In genomic region chr11:19553683-19554333, GRCh38 we compare ENCODE assay signal across 8 cellular contexts.
DNase-seq lines count a peak whose midpoint lies in the region; ATAC-seq and TF ChIP-seq lines count a peak whose summit lies in the region.

No MANE protein-coding gene starts in this region.

- H3K9me3 Mint-ChIP-seq in chondrocyte (ENCODE audit: low read depth), result no peaks in the 10 kb centered on the region

- peak; percentile 59 for DNase-seq in GM10266 (ENCODE audit: extremely low spot score)
- DNase-seq in NCI-H2196 (lab: John Stamatoyannopoulos, UW; ENCODE audit: unreplicated experiment), result peak; percentile 88
- DNase-seq in activated CD4-positive, alpha-beta T cell treated with anti-CD3 and anti-CD28 coated beads for 1 hour, result peak; percentile 39
- DNase-seq in chondrocyte (ENCODE audit: low spot score), result no peak
- peak; percentile 23 to 49 (median 31) for DNase-seq in stimulated activated CD4-positive, alpha-beta T cell treated with anti-CD3 and anti-CD28 coated beads, TNF-alpha, amount 100 ng/mL, for 4 hours (ENCODE audit: low read depth in 3 of 3)

- H3K4me3 ChIP-seq in liver (ENCODE audit: low read depth in 1 of 3, low read length in 3 of 3), result no peak overlapping the region

- peak; percentile 87 for TF ChIP-seq CTCF in GM10266 (IDR thresholded peaks at IDR 0.05; ENCODE audit: control insufficient read depth, insufficient read depth, low read depth, missing control alignments)
- peak; percentile 97 for TF ChIP-seq CTCF in chondrocyte (IDR thresholded peaks at IDR 0.05)
- TF ChIP-seq CTCF in liver (IDR thresholded peaks at IDR 0.05; ENCODE audit: low read depth, low read length, missing input control), result peak; percentile 90

- no peak overlapping the region for H3K27ac Mint-ChIP-seq in chondrocyte (ENCODE audit: unreplicated experiment)

- no peaks in the 10 kb centered on the region for H3K27me3 ChIP-seq in liver (ENCODE audit: control insufficient read depth in 4 of 4, insufficient read depth in 4 of 4, low read length in 3 of 4)

- WGBS in liver, result 35% methylated on average over 8 of the region's 8 CpGs

- no peak overlapping the region for H3K27ac ChIP-seq in liver (ENCODE audit: low read depth in 1 of 2, low read length in 2 of 2)

- H3K4me1 ChIP-seq in liver (ENCODE audit: control insufficient read depth in 4 of 4, insufficient read depth in 4 of 4, low read length in 3 of 4), result peaks cover 8 to 36% (median 29%) of the 10 kb centered on the region in 4 donors

- ATAC-seq in HG02885 (IDR thresholded peaks at IDR 0.05; ENCODE audit: poor library complexity, unreplicated experiment) (peak; percentile 56), HG02938 (IDR thresholded peaks at IDR 0.05; ENCODE audit: unreplicated experiment) (no peak)

- no peaks in the 10 kb centered on the region for H3K9me3 ChIP-seq in liver (ENCODE audit: control insufficient read depth in 4 of 4, low read length in 3 of 4)

- peaks cover 2% of the 10 kb centered on the region for H3K4me1 Mint-ChIP-seq in chondrocyte (ENCODE audit: low read depth)

- no peak overlapping the region for H3K4me3 Mint-ChIP-seq in chondrocyte (ENCODE audit: unreplicated experiment)

- TF ChIP-seq RAD21 in liver (IDR thresholded peaks at IDR 0.05), result peak; percentile 99

- H3K27me3 Mint-ChIP-seq in chondrocyte (ENCODE audit: low read depth), result peaks cover 15% of the 10 kb centered on the region

- no peak overlapping the region for H3K9ac ChIP-seq in liver (ENCODE audit: low read depth in 1 of 2, low read length in 2 of 2)

- no peaks in the 10 kb centered on the region for H3K36me3 ChIP-seq in liver (ENCODE audit: control insufficient read depth in 4 of 4, insufficient read depth in 3 of 4, low read depth in 1 of 4, low read length in 3 of 4)

- no peaks in the 10 kb centered on the region for H3K36me3 Mint-ChIP-seq in chondrocyte (ENCODE audit: low read depth)

TF ChIP-seq in liver, 16 proteins besides CTCF, POLR2A, EP300 and RAD21:
- no peak for TF ChIP-seq FOXA2 (IDR thresholded peaks at IDR 0.05)
- peak; percentile 4 to 13 for TF ChIP-seq HNF4A (conservative IDR thresholded peaks at IDR 0.05)
- TF ChIP-seq RXRA (IDR thresholded peaks at IDR 0.05), result peak in 1 of 2 donors; percentile 19
